In the genomic region with DNA sequence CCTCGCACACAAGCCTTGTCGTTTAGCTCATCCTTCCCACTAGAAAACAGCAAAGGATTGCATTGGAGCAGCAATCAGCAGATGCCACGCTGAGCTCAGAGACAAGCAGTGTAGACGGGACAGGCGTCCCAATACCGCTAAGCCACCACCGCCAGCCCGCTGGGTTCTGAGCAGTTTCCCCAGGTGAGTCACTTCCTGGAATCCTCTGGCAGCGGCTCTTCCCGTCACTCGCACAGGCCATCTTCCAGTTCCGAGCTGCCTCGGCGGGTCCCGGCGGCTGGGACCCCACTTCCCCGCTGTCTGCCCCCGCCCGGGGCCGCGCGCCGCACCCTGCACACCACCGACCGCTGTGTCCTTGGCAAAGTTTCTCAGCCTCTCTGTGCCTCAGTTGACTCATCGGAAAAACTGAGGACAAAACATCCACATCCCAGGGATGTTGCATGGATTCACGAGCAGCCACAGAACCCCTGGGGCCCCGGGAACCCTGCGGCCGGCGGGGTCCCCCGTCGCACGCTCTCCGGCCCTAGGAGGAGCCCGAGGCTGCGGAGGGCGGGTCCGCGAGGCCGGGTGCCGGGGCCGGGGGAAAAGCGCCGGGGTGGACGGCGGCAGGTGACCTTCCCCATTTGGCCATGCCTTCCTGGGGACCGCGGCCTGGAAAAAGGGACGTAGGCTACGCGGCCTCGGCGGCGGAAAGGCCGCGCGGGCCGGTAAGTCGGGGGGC, we compare ENCODE assay signal across 8 cellular contexts. TPM values are rescaled to one million over a fixed set of nuclear protein-coding genes. Genes with fewer than 3 reads are reported as not detected.
DNase-seq lines count a peak whose midpoint lies in the region; ATAC-seq and TF ChIP-seq lines count a peak whose summit lies in the region.

No MANE protein-coding gene starts in this region.

- 0% methylated on average over 3 to 60 of the region's 60 CpGs for WGBS in adrenal gland, 4 donors
- WGBS in aorta, 2 donors = 0 to 1% methylated on average over 60 of the region's 60 CpGs

- H3K4me3 ChIP-seq in adrenal gland (peak overlapping the region; percentile 13 to 81 (median 68)), right atrium auricular region (peak overlapping the region; percentile 93 to 94), aorta (ENCODE audit: low read length in 2 of 2) (peak overlapping the region; percentile 85 to 87)

- H3K27me3 ChIP-seq in adrenal gland (no peaks in the 10 kb centered on the region), right atrium auricular region (no peaks in the 10 kb centered on the region), aorta (ENCODE audit: control insufficient read depth in 1 of 2, insufficient read depth in 2 of 2, low read length in 1 of 2) (no peaks in the 10 kb centered on the region)

- H3K4me1 ChIP-seq in adrenal gland (replicated peaks in 1 of 2) = peaks cover 0 to 28% of the 10 kb centered on the region in 2 donors
- H3K4me1 ChIP-seq in right atrium auricular region = peaks cover 0 to 24% of the 10 kb centered on the region in 2 donors
- no peaks in the 10 kb centered on the region for H3K4me1 ChIP-seq in aorta (ENCODE audit: control insufficient read depth in 1 of 2, insufficient read depth in 2 of 2, low read length in 2 of 2)

- peak in 1 of 2 donors; percentile 46 for TF ChIP-seq POLR2A in adrenal gland (IDR thresholded peaks at IDR 0.05)

- intact Hi-C loops in adrenal gland (cut with DNase I) (loop anchor here in 1 of 2 donors (10.0 kb wide), 1 partner anchor 48 kb away; no protein-coding TSS in a partner anchor), aorta (cut with DNase I) (loop anchor here in 1 of 2 donors (2.0 kb wide), 1 partner anchor 46 kb away; no protein-coding TSS in a partner anchor)

- H3K9me3 ChIP-seq in adrenal gland (replicated peaks in 1 of 3) (no peaks in the 10 kb centered on the region), right atrium auricular region (no peaks in the 10 kb centered on the region), aorta (ENCODE audit: control insufficient read depth, low read length) (no peaks in the 10 kb centered on the region)

- peaks cover 0 to 13% of the 10 kb centered on the region in 2 donors for H3K36me3 ChIP-seq in adrenal gland (replicated peaks in 1 of 2)
- H3K36me3 ChIP-seq in right atrium auricular region = peaks cover 13% of the 10 kb centered on the region
- no peaks in the 10 kb centered on the region for H3K36me3 ChIP-seq in aorta (ENCODE audit: control insufficient read depth in 1 of 2, insufficient read depth in 2 of 2, low read length in 1 of 2)

- ATAC-seq in aorta (ENCODE audit: low FRiP score) = peak; percentile 31

- TF ChIP-seq CTCF in GM20000 (IDR thresholded peaks at IDR 0.05; ENCODE audit: extremely low read depth, missing control alignments) (no peak), adrenal gland (IDR thresholded peaks at IDR 0.05) (no peak), right atrium auricular region (IDR thresholded peaks at IDR 0.05) (no peak)

- H3K27ac ChIP-seq in adrenal gland (peak overlapping the region; percentile 52 to 100 (median 98)), right atrium auricular region (peak overlapping the region; percentile 97 to 100), aorta (ENCODE audit: low read depth in 1 of 2, low read length in 2 of 2) (peak overlapping the region; percentile 71 to 92)

- DNase-seq in COR-L47 (lab: John Stamatoyannopoulos, UW) (peak; percentile 19), GM20000 (ENCODE audit: low spot score) (peak; percentile 78), HS-5 (ENCODE audit: low read depth) (peak; percentile 28), SW480 (ENCODE audit: low spot score) (peak; percentile 75), adrenal gland (peak; percentile 58 to 84 (median 75)), right atrium auricular region (ENCODE audit: low spot score) (peak; percentile 70), renal cortical epithelial cell (ENCODE audit: low read depth) (peak; percentile 59), aorta (peak; percentile 74 to 89)

RNA-seq across cellular contexts. Expression of a gene that starts 0.6 kb away (rescaled TPM):
- 100 to 1,000 TPM in 1 of 8 donors, 10 to 100 TPM in 7; 39.8 to 102 (median 52.5) TPM for total RNA-seq in adrenal gland
- polyA plus RNA-seq in adrenal gland = 10 to 100 TPM in 2 of 3 donors, 1 to 10 TPM in 1; 8.2 to 36.7 (median 15.1) TPM
- 10 to 100 TPM; 32.7 to 33.8 TPM for total RNA-seq in right atrium auricular region
- 26.2 and 75.1 TPM in 2 replicates for total RNA-seq in renal cortical epithelial cell
- 10 to 100 TPM; 74.3 to 91.0 TPM for total RNA-seq in aorta
- 10 to 100 TPM; 24.4 to 26.6 TPM for polyA plus RNA-seq in aorta

RNA-seq across cellular contexts. Expression of a gene that starts 46.9 kb away (rescaled TPM):
- total RNA-seq in adrenal gland (1 to 10 TPM in 7 of 8 donors, under 1 TPM in 1; 0.85 to 7.7 (median 4.0) TPM), right atrium auricular region (1 to 10 TPM; 6.5 to 8.0 TPM), renal cortical epithelial cell (6.3 and 30.2 TPM in 2 replicates), aorta (10 to 100 TPM; 23.7 to 25.4 TPM)
- polyA plus RNA-seq in adrenal gland (1 to 10 TPM; 1.2 to 2.9 (median 1.5) TPM), aorta (1 to 10 TPM; 2.6 to 4.3 TPM)

RNA-seq across cellular contexts. Expression of a gene that starts 55.8 kb away (rescaled TPM):
- total RNA-seq in adrenal gland (10 to 100 TPM; 15.0 to 58.5 (median 36.1) TPM), right atrium auricular region (10 to 100 TPM; 14.1 to 16.4 TPM), renal cortical epithelial cell (81.9 and 117 TPM in 2 replicates), aorta (10 to 100 TPM; 53.5 to 58.3 TPM)
- polyA plus RNA-seq in adrenal gland (10 to 100 TPM in 1 of 3 donors, 1 to 10 TPM in 2; 6.6 to 44.4 (median 9.4) TPM), aorta (10 to 100 TPM; 22.3 to 26.2 TPM)

Comparison
In these comparisons a context has a peak if more than half of its experiments do, and no peak if none do; other contexts are left out.
1. Peak in every context shown above with its lines: DNase-seq, ATAC-seq, H3K4me3 ChIP-seq and H3K27ac ChIP-seq.
2. DNase-seq: peak in every context shown above with its lines; median percentile 82 in aorta; 78 in GM20000; 75 in SW480; 75 in adrenal gland; 70 in right atrium auricular region; 59 in renal cortical epithelial cell; 28 in HS-5; 19 in COR-L47.